Comparison of ENCODE assay signal across 5 cellular contexts in genomic region chr4:127534041-127534440, GRCh38.
"Had no signal": no experiment of that assay in that cellular context is flagged by ENCODE, and none has a peak within 500 bp of the region (broad histone marks: within the 10 kb centered on the region; RNA-seq: fewer than 3 reads in every experiment).

No MANE protein-coding gene starts in this region.

- H3K4me3 ChIP-seq: K562 had no signal

- H3K36me3 Mint-ChIP-seq: IgD-negative memory B cell had no signal

- DNase-seq: KBM-7 had no signal

- H3K4me1 Mint-ChIP-seq: IgD-negative memory B cell had no signal

- H3K4me3 Mint-ChIP-seq: IgD-negative memory B cell had no signal

- FAIRE-seq: HTR-8/SVneo had no signal

- H3K27ac Mint-ChIP-seq: IgD-negative memory B cell had no signal

- H3K9me3 Mint-ChIP-seq: IgD-negative memory B cell had no signal

- H3K27ac ChIP-seq: HL-60 had no signal
